Comparison of ENCODE assay signal across 17 cellular contexts in genomic region chr7:116496653-116497052, GRCh38. TPM values are rescaled to one million over a fixed set of nuclear protein-coding genes. Genes with fewer than 3 reads are reported as not detected.
DNase-seq lines count a peak whose midpoint lies in the region; ATAC-seq and TF ChIP-seq lines count a peak whose summit lies in the region.
"Had no signal": no experiment of that assay in that cellular context is flagged by ENCODE, and none has a peak within 500 bp of the region (broad histone marks: within the 10 kb centered on the region; RNA-seq: fewer than 3 reads in every experiment).

No MANE protein-coding gene starts in this region.

- intact Hi-C loops in left ventricle myocardium inferior (cut with micrococcal nuclease) (loop anchor here (10.0 kb wide), 1 partner anchor 52 kb away; no protein-coding TSS in a partner anchor), left cardiac atrium (cut with DNase I) (loop anchor here in 1 of 2 donors (10.0 kb wide), 1 partner anchor 52 kb away; no protein-coding TSS in a partner anchor)

- H3K4me3 ChIP-seq in left ventricle myocardium inferior (no peak overlapping the region), RWPE2 (ENCODE audit: severe bottlenecking) (no peak overlapping the region), coronary artery (no peak overlapping the region), thoracic aorta (no peak overlapping the region)

- H3K9me3 Mint-ChIP-seq in progenitor cell of endocrine pancreas (ENCODE audit: low read depth) = peaks cover 2% of the 10 kb centered on the region
- H3K9me3 Mint-ChIP-seq: H9 had no signal

- peaks cover 4% of the 10 kb centered on the region for H3K9me3 ChIP-seq in left ventricle myocardium inferior (replicated peaks)
- no peaks in the 10 kb centered on the region for H3K9me3 ChIP-seq in RWPE2 (ENCODE audit: severe bottlenecking)
- no peaks in the 10 kb centered on the region for H3K9me3 ChIP-seq in thoracic aorta
- H3K9me3 ChIP-seq: BE2C had no signal

- no peak overlapping the region for H3K4me3 Mint-ChIP-seq in progenitor cell of endocrine pancreas (ENCODE audit: low read depth)
- H3K4me3 Mint-ChIP-seq: H9 had no signal

- no peak overlapping the region for H3K27ac Mint-ChIP-seq in progenitor cell of endocrine pancreas
- H3K27ac Mint-ChIP-seq: CD4-positive, alpha-beta memory T cell; H9 had no signal

- H3K4me1 Mint-ChIP-seq in progenitor cell of endocrine pancreas (ENCODE audit: low read depth) = peaks cover 13% of the 10 kb centered on the region

- peak overlapping the region; percentile 34 for H3K27ac ChIP-seq in left ventricle myocardium inferior (replicated peaks)
- H3K27ac ChIP-seq in RWPE2 (ENCODE audit: poor library complexity, severe bottlenecking) = peak overlapping the region; percentile 96
- peak overlapping the region; percentile 10 to 40 for H3K27ac ChIP-seq in coronary artery
- H3K27ac ChIP-seq in thoracic aorta = peak overlapping the region; percentile 19 to 99
- H3K27ac ChIP-seq: C4-2B had no signal

- DNase-seq in left ventricle myocardium inferior (no peak), left cardiac atrium (no peak), RWPE2 (ENCODE audit: low spot score) (no peak), coronary artery (ENCODE audit: low spot score) (no peak), thoracic aorta (ENCODE audit: low spot score) (no peak), T-helper 2 cell (no peak), progenitor cell of endocrine pancreas (ENCODE audit: low spot score, unreplicated experiment) (no peak)
- no peak for DNase-seq in activated CD8-positive, alpha-beta memory T cell treated with anti-CD3 and anti-CD28 coated beads for 24 hours
- DNase-seq: 8988T; BE2C; CD4-positive, alpha-beta memory T cell; COR-L47; DND-41; GDM1; GOT3; H9 had no signal

- H3K4me1 ChIP-seq in left ventricle myocardium inferior (peaks cover 61% of the 10 kb centered on the region), RWPE2 (ENCODE audit: insufficient read depth, poor library complexity, severe bottlenecking) (peaks cover 24% of the 10 kb centered on the region), thoracic aorta (ENCODE audit: control insufficient read depth in 1 of 2, low read depth in 2 of 2) (peaks cover 15 to 34% of the 10 kb centered on the region in 2 donors)
- H3K4me1 ChIP-seq: BE2C had no signal

- H3K27me3 Mint-ChIP-seq in progenitor cell of endocrine pancreas = peaks cover 15% of the 10 kb centered on the region

- no peaks in the 10 kb centered on the region for H3K27me3 ChIP-seq in left ventricle myocardium inferior (ENCODE audit: low read depth)
- no peaks in the 10 kb centered on the region for H3K27me3 ChIP-seq in RWPE2 (ENCODE audit: insufficient read depth, poor library complexity, severe bottlenecking)
- H3K27me3 ChIP-seq in thoracic aorta (replicated peaks; ENCODE audit: insufficient read depth) = no peaks in the 10 kb centered on the region

- ATAC-seq in left cardiac atrium (no peak), RWPE2 (ENCODE audit: low read depth) (no peak), thoracic aorta (ENCODE audit: insufficient number of reproducible peaks, low FRiP score, low read depth) (no peak)

- H3K36me3 ChIP-seq in left ventricle myocardium inferior = no peaks in the 10 kb centered on the region
- peaks cover 18% of the 10 kb centered on the region for H3K36me3 ChIP-seq in RWPE2 (ENCODE audit: low read depth)
- no peaks in the 10 kb centered on the region for H3K36me3 ChIP-seq in thoracic aorta
- H3K36me3 ChIP-seq: BE2C had no signal

- TF ChIP-seq CTCF in left ventricle myocardium inferior (IDR thresholded peaks at IDR 0.05; ENCODE audit: borderline replicate concordance) (no peak), RWPE2 (IDR thresholded peaks at IDR 0.05; ENCODE audit: poor library complexity, severe bottlenecking) (no peak), coronary artery (IDR thresholded peaks at IDR 0.05) (no peak), thoracic aorta (IDR thresholded peaks at IDR 0.05) (no peak), progenitor cell of endocrine pancreas (IDR thresholded peaks at IDR 0.05; ENCODE audit: unreplicated experiment) (no peak)

- no peaks in the 10 kb centered on the region for H3K36me3 Mint-ChIP-seq in progenitor cell of endocrine pancreas (ENCODE audit: insufficient read depth)
- H3K36me3 Mint-ChIP-seq: CD4-positive, alpha-beta memory T cell had no signal

RNA-seq across cellular contexts. Expression of gene CAV2, which starts 2.9 kb away (rescaled TPM):
- total RNA-seq in left ventricle myocardium inferior (196 TPM), left cardiac atrium (100 to 1,000 TPM; 167 to 244 TPM), thoracic aorta (100 to 1,000 TPM in 1 of 2 donors, 10 to 100 TPM in 1; 93.8 to 157 TPM), progenitor cell of endocrine pancreas (9.4 and 9.9 TPM in 2 replicates)

RNA-seq across cellular contexts. Expression of gene CAV1, which starts 28.2 kb away (rescaled TPM):
- total RNA-seq in left ventricle myocardium inferior = 266 TPM
- total RNA-seq in left cardiac atrium = 100 to 1,000 TPM; 423 to 465 TPM
- 100 to 1,000 TPM; 194 to 210 TPM for total RNA-seq in thoracic aorta
- 0.84 TPM in 2 replicates for total RNA-seq in progenitor cell of endocrine pancreas
- total RNA-seq: CD4-positive, alpha-beta memory T cell had no signal

Comparison
In these comparisons a context has a peak if more than half of its experiments do, and no peak if none do; other contexts are left out.
1. H3K27ac ChIP-seq: peak in every context shown above with its lines; median percentile 96 in RWPE2; 59 in thoracic aorta; 34 in left ventricle myocardium inferior; 25 in coronary artery.
2. RNA of gene CAV1, which starts 28.2 kb away (total RNA-seq): 423 to 465 TPM in left cardiac atrium, 266 TPM in left ventricle myocardium inferior (single experiment) and 194 to 210 TPM in thoracic aorta; 0.84 TPM in progenitor cell of endocrine pancreas; every median in the first group is over 100 times any median in the second.